8 cellular contexts compared by ENCODE assay signal in genomic region chr1:10033359-10033845, GRCh38. TPM values are rescaled to one million over a fixed set of nuclear protein-coding genes. Genes with fewer than 3 reads are reported as not detected.
DNase-seq lines count a peak whose midpoint lies in the region; ATAC-seq and TF ChIP-seq lines count a peak whose summit lies in the region.
"Had no signal": no experiment of that assay in that cellular context is flagged by ENCODE, and none has a peak within 500 bp of the region (broad histone marks: within the 10 kb centered on the region; RNA-seq: fewer than 3 reads in every experiment).

No MANE protein-coding gene starts in this region.

- TF ChIP-seq RAD21 in IMR-90 (IDR thresholded peaks at IDR 0.05; ENCODE audit: low read length), result no peak

- H3K36me3 Mint-ChIP-seq in neural progenitor cell, result peaks cover 5% of the 10 kb centered on the region

- H2AK5ac ChIP-seq in IMR-90 (ENCODE audit: low read depth, low read length), result peak overlapping the region; percentile 89

- H3K9ac ChIP-seq in IMR-90 (ENCODE audit: low read depth, low read length), result peak overlapping the region; percentile 83
- peak overlapping the region; percentile 86 for H3K9ac ChIP-seq in fibroblast of lung (ENCODE audit: insufficient read depth, low read length)
- H3K9ac ChIP-seq in neural progenitor cell, result peak overlapping the region; percentile 61

- H3K79me2 ChIP-seq in fibroblast of lung (ENCODE audit: control insufficient read depth, insufficient read depth, low read length) (peaks cover 29% of the 10 kb centered on the region), neural progenitor cell (ENCODE audit: low read depth) (peaks cover 50% of the 10 kb centered on the region)

- H4K91ac ChIP-seq in IMR-90 (ENCODE audit: insufficient read depth, low read depth, low read length), result peak overlapping the region; percentile 53

- peak overlapping the region; percentile 97 for H3K23ac ChIP-seq in IMR-90 (ENCODE audit: low read depth, low read length)

- no peaks in the 10 kb centered on the region for H3K9me1 ChIP-seq in IMR-90 (ENCODE audit: insufficient read depth, low read length)

- POLR2A ChIA-PET in IMR-90 (lab: Charles Lee; ENCODE audit: unreplicated experiment), result no interaction called here

- H3K4me3 Mint-ChIP-seq in neural progenitor cell, result peak overlapping the region; percentile 94

- H2AFZ ChIP-seq in IMR-90 (replicated peaks; ENCODE audit: low read length, poor library complexity), result peak overlapping the region; percentile 91
- H2AFZ ChIP-seq in fibroblast of lung (ENCODE audit: low read length), result peak overlapping the region; percentile 99
- H2AFZ ChIP-seq in neural progenitor cell (replicated peaks), result peak overlapping the region; percentile 81

- peak overlapping the region; percentile 2 for H4K5ac ChIP-seq in IMR-90 (ENCODE audit: low read depth, low read length)

- H3K14ac ChIP-seq in IMR-90 (replicated peaks; ENCODE audit: low read depth, low read length), result peak overlapping the region; percentile 65

- H3K27ac Mint-ChIP-seq in neural progenitor cell, result peak overlapping the region; percentile 67

- H2BK20ac ChIP-seq in IMR-90 (ENCODE audit: low read depth, low read length), result peak overlapping the region; percentile 66

- H3K4me3 ChIP-seq in IMR-90 (ENCODE audit: insufficient read depth, low read depth, low read length) (peak overlapping the region; percentile 70), fibroblast of lung (replicated peaks in 1 of 4; ENCODE audit: control extremely low read depth in 1 of 4, insufficient read depth in 1 of 4, low read depth in 3 of 4, low read length in 4 of 4) (peak overlapping the region; percentile 76 to 97 (median 90)), neural progenitor cell (peak overlapping the region; percentile 68)

- H3K9me3 Mint-ChIP-seq in neural progenitor cell, result peaks cover 4% of the 10 kb centered on the region

- H3K36me3 ChIP-seq in IMR-90 (ENCODE audit: control insufficient read depth, insufficient read depth, low read length), result no peaks in the 10 kb centered on the region
- peaks cover 1% of the 10 kb centered on the region for H3K36me3 ChIP-seq in fibroblast of lung (ENCODE audit: control insufficient read depth, insufficient read depth, low read length)
- H3K36me3 ChIP-seq in neural progenitor cell, result no peaks in the 10 kb centered on the region

- H4K20me1 ChIP-seq in IMR-90 (ENCODE audit: insufficient read depth, low read length) (peaks cover 5% of the 10 kb centered on the region; the same call in 1 of the 2 replicates), fibroblast of lung (ENCODE audit: control insufficient read depth, extremely low read depth, insufficient read depth, low read length) (no peaks in the 10 kb centered on the region), neural progenitor cell (ENCODE audit: low read depth) (peaks cover 6% of the 10 kb centered on the region)

- H3K27me3 ChIP-seq in IMR-90 (ENCODE audit: control insufficient read depth, insufficient read depth, low read length), result no peaks in the 10 kb centered on the region
- no peaks in the 10 kb centered on the region for H3K27me3 ChIP-seq in fibroblast of lung (ENCODE audit: control insufficient read depth, insufficient read depth, low read length)
- H3K27me3 ChIP-seq in neural progenitor cell, result no peaks in the 10 kb centered on the region

- peak overlapping the region; percentile 47; the same call in 2 of the 3 replicates for H2BK15ac ChIP-seq in IMR-90 (ENCODE audit: low read depth, low read length)

- intact Hi-C loops in IMR-90 (cut with micrococcal nuclease), result loop anchor here (5.0 to 10.0 kb wide), 3 partner anchors 46 to 391 kb away; partner anchors contain the start of gene KIF1B

- peak; percentile 28 for ATAC-seq in IMR-90 (ENCODE audit: low read depth)

- H3K9me3 ChIP-seq in IMR-90 (ENCODE audit: control insufficient read depth, insufficient read depth, low read length) (no peaks in the 10 kb centered on the region), fibroblast of lung (ENCODE audit: control insufficient read depth, insufficient read depth, low read depth, low read length) (no peaks in the 10 kb centered on the region), neural progenitor cell (ENCODE audit: low read depth) (no peaks in the 10 kb centered on the region)

- WGBS in IMR-90 (ENCODE audit: extremely low coverage in 2 of 2, insufficient read length in 1 of 2), 2 experiments, result 0% methylated on average over 6 of the region's 19 CpGs; no CpG with 5 or more reads in 1 of the 2 experiments

- no peak for TF ChIP-seq CTCF in GM20000 (IDR thresholded peaks at IDR 0.05; ENCODE audit: extremely low read depth, missing control alignments)
- TF ChIP-seq CTCF in IMR-90 (conservative IDR thresholded peaks at IDR 0.05; ENCODE audit: low read depth, low read length), result no peak
- TF ChIP-seq CTCF in VCaP (conservative IDR thresholded peaks at IDR 0.05), result no peak
- no peak for TF ChIP-seq CTCF in fibroblast of lung (conservative IDR thresholded peaks at IDR 0.05 in 1 of 2, IDR thresholded peaks at IDR 0.05 in 1 of 2; ENCODE audit: low read depth in 1 of 2, low read length in 2 of 2)
- TF ChIP-seq CTCF in neural progenitor cell (IDR thresholded peaks at IDR 0.05), result no peak

- H3K18ac ChIP-seq in IMR-90 (ENCODE audit: low read depth, low read length), result peak overlapping the region; percentile 5; the same call in 1 of the 2 replicates

- in situ Hi-C loops in IMR-90 (cut with MboI; ENCODE audit: low sequenced_read_pairs), result no loop called here

- DNase-seq in EL (peak; percentile 48), GM20000 (ENCODE audit: low spot score) (peak; percentile 30), IMR-90 (peak; percentile 25), fibroblast of lung (ENCODE audit: low read depth in 2 of 2) (peak; percentile 33), neural progenitor cell (ENCODE audit: low spot score) (peak; percentile 74), putamen (ENCODE audit: low spot score) (no peak)

- CTCF ChIA-PET in IMR-90 (lab: Yijun Ruan, JAX), result interaction anchor here (2.8 kb wide), 1 partner anchor 83 kb away, joined by 6 read pairs; no protein-coding TSS in a partner anchor

- H3K4me2 ChIP-seq in IMR-90 (ENCODE audit: low read depth, low read length), result peak overlapping the region; percentile 82
- H3K4me2 ChIP-seq in fibroblast of lung (ENCODE audit: extremely low read depth, insufficient read depth, low read length), result peak overlapping the region; percentile 60
- H3K4me2 ChIP-seq in neural progenitor cell, result peak overlapping the region; percentile 88

- H3K4ac ChIP-seq in IMR-90 (ENCODE audit: low read depth, low read length), result peak overlapping the region; percentile 74

- no TSS peak for BruUV-seq in IMR-90 (replicated peaks; lab: Mats Ljungman, UMichigan)

- peaks cover 25% of the 10 kb centered on the region for H3F3A ChIP-seq in neural progenitor cell (ENCODE audit: low read depth)

- peak overlapping the region; percentile 86 for H3K56ac ChIP-seq in IMR-90 (ENCODE audit: extremely low read depth, insufficient read depth, low read length)

- peak overlapping the region; percentile 73 to 82 for H4K8ac ChIP-seq in IMR-90 (ENCODE audit: low read depth in 2 of 2, low read length in 2 of 2)

- peaks cover 33% of the 10 kb centered on the region for H3K4me1 Mint-ChIP-seq in neural progenitor cell

- H3K27me3 Mint-ChIP-seq in neural progenitor cell (ENCODE audit: insufficient read depth, low read depth), result no peaks in the 10 kb centered on the region

- peak overlapping the region; percentile 72 for H2AK9ac ChIP-seq in IMR-90 (replicated peaks; ENCODE audit: low read depth, low read length, poor library complexity)

- H2BK120ac ChIP-seq in IMR-90 (ENCODE audit: low read depth, low read length), result peak overlapping the region; percentile 70

- TF ChIP-seq POLR2A in IMR-90 (IDR thresholded peaks at IDR 0.05; ENCODE audit: low read depth, low read length), result no peak; the same call in 1 of the 2 replicates

- H2BK5ac ChIP-seq in IMR-90 (ENCODE audit: low read depth, low read length, poor library complexity, severe bottlenecking), result peak overlapping the region; percentile 68

- H3K4me1 ChIP-seq in IMR-90 (ENCODE audit: control insufficient read depth, insufficient read depth, low read length), result peaks cover 6% of the 10 kb centered on the region; the same call in 1 of the 2 replicates
- H3K4me1 ChIP-seq in fibroblast of lung (ENCODE audit: control insufficient read depth, extremely low read depth, insufficient read depth, low read length), result no peaks in the 10 kb centered on the region
- H3K4me1 ChIP-seq in neural progenitor cell, result peaks cover 15% of the 10 kb centered on the region

- H3K79me1 ChIP-seq in IMR-90 (ENCODE audit: low read depth in 1 of 2, low read length in 2 of 2), result peaks cover 1 to 28% of the 10 kb centered on the region in 2 experiments; a peak in 2 of 4 replicates

- peak overlapping the region; percentile 84 for H3K27ac ChIP-seq in IMR-90 (ENCODE audit: insufficient read depth, low read length)
- peak overlapping the region; percentile 94 for H3K27ac ChIP-seq in VCaP
- H3K27ac ChIP-seq in fibroblast of lung (ENCODE audit: insufficient read depth, low read length), result peak overlapping the region; percentile 91
- peak overlapping the region; percentile 96 for H3K27ac ChIP-seq in neural progenitor cell

- dilution Hi-C loops in IMR-90 (cut with HindIII; ENCODE audit: low sequenced_read_pairs, unreplicated experiment), result no loop called here

TF ChIP-seq in IMR-90, 13 proteins besides CTCF, POLR2A, EP300 and RAD21:
- TF ChIP-seq CEBPB (IDR thresholded peaks at IDR 0.05; ENCODE audit: low read depth, low read length), result peak; percentile 63
- TF ChIP-seq NFE2L2 (IDR thresholded peaks at IDR 0.05; ENCODE audit: low read depth, low read length), result no peak
TF ChIP-seq in IMR-90: peak in this region for 1.

RNA-seq across cellular contexts. Expression of gene UBE4B, which starts 0.6 kb away (rescaled TPM):
- total RNA-seq in IMR-90 (2012; rRNA removed) (39.3 and 41.9 TPM in 2 replicates), fibroblast of lung (28.2 and 30.7 TPM in 2 replicates), neural progenitor cell (ENCODE audit: low replicate concordance) (66.2 and 66.7 TPM in 2 replicates)
- polyA plus RNA-seq in IMR-90 (2012; rRNA removed) (24.6 and 26.5 TPM in 2 replicates), fibroblast of lung (21.9 and 28.9 TPM in 2 replicates)
- 13.6 and 17.6 TPM in 2 replicates for polyA plus RNA-seq in IMR-90 (2012; cell fraction: cytosol; rRNA removed)
- polyA plus RNA-seq in IMR-90 (2012; cell fraction: nucleus; rRNA removed; ENCODE audit: low replicate concordance), result 28.2 and 61.0 TPM in 2 replicates
- 28.6 and 28.7 TPM in 2 replicates for polyA plus RNA-seq in fibroblast of lung (2012)
- polyA minus RNA-seq in fibroblast of lung (ENCODE audit: low replicate concordance), result 37.7 and 45.8 TPM in 2 replicates

RNA-seq across cellular contexts. Expression of gene RBP7, which starts 36.4 kb away (rescaled TPM):
- total RNA-seq in IMR-90 (2012; rRNA removed) (not detected in 2 replicates), fibroblast of lung (not detected in 2 replicates), neural progenitor cell (ENCODE audit: low replicate concordance) (0.96 TPM in 1 of 2 replicates, not detected in the other)
- polyA plus RNA-seq in IMR-90 (2012; rRNA removed) (0.17 and 0.29 TPM in 2 replicates), fibroblast of lung (0.36 TPM in 1 of 2 replicates, not detected in the other)
- polyA plus RNA-seq in IMR-90 (2012; cell fraction: cytosol; rRNA removed), result 0.09 and 0.21 TPM in 2 replicates
- polyA plus RNA-seq in IMR-90 (2012; cell fraction: nucleus; rRNA removed; ENCODE audit: low replicate concordance), result not detected in 2 replicates
- polyA plus RNA-seq in fibroblast of lung (2012), result 0.35 and 0.43 TPM in 2 replicates
- polyA minus RNA-seq in fibroblast of lung (ENCODE audit: low replicate concordance), result not detected in 2 replicates
- total RNA-seq: frontal cortex had no signal
